1 cellular context compared by ENCODE assay signal in the genomic region with DNA sequence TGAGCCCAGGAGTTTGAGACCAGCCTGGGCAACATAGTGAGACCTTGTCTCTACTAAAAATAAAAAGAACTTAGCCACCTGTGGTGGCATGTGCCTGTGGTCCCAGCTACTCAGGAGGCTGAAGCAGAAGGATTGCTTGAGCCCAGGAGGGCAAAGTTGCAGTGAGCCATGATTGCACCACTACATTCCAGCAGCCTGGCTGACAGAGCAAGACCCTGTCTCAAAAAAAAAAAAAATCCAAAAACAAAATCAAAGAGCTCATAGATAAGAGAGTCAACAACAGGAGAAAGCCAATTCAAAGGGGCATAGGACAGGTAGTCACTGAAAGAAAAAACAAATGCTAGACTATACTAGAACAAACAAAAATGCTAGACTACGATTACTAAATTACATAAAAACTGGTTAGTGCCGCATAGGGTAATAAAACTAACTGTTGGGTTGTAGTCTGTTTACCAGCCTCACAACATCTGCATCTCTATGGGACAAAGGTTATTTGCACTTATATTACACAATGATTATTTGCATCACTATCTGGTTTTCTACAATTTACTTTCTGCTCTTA.
A peak's percentile ranks its signal among the peaks of the same experiment; 100 is the strongest.
TF ChIP-seq lines count a peak whose summit lies in the region.

No MANE protein-coding gene starts in this region.

TF ChIP-seq in HepG2, 621 proteins besides CTCF, POLR2A, EP300 and RAD21 (continued from another document and continues in another):
- TF ChIP-seq, protein P1, sequence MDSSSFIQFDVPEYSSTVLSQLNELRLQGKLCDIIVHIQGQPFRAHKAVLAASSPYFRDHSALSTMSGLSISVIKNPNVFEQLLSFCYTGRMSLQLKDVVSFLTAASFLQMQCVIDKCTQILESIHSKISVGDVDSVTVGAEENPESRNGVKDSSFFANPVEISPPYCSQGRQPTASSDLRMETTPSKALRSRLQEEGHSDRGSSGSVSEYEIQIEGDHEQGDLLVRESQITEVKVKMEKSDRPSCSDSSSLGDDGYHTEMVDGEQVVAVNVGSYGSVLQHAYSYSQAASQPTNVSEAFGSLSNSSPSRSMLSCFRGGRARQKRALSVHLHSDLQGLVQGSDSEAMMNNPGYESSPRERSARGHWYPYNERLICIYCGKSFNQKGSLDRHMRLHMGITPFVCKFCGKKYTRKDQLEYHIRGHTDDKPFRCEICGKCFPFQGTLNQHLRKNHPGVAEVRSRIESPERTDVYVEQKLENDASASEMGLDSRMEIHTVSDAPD (CRISPR knock-in tag; IDR thresholded peaks at IDR 0.05): peak; percentile 20; the same call in 1 of the 2 replicates
- TF ChIP-seq ZNF709 (CRISPR knock-in tag; IDR thresholded peaks at IDR 0.05): no peak
- TF ChIP-seq, protein P2, sequence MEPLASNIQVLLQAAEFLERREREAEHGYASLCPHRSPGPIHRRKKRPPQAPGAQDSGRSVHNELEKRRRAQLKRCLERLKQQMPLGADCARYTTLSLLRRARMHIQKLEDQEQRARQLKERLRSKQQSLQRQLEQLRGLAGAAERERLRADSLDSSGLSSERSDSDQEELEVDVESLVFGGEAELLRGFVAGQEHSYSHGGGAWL (CRISPR knock-in tag; IDR thresholded peaks at IDR 0.05): no peak
- no peak for TF ChIP-seq MBD4 (IDR thresholded peaks at IDR 0.05; ENCODE audit: borderline replicate concordance, low read length)
- no peak for TF ChIP-seq CAMTA2 (CRISPR knock-in tag; IDR thresholded peaks at IDR 0.05; ENCODE audit: borderline replicate concordance)
- TF ChIP-seq, protein P3, sequence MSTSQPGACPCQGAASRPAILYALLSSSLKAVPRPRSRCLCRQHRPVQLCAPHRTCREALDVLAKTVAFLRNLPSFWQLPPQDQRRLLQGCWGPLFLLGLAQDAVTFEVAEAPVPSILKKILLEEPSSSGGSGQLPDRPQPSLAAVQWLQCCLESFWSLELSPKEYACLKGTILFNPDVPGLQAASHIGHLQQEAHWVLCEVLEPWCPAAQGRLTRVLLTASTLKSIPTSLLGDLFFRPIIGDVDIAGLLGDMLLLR (CRISPR knock-in tag; IDR thresholded peaks at IDR 0.05): no peak
- no peak for TF ChIP-seq SP1 (IDR thresholded peaks at IDR 0.05)
- no peak for TF ChIP-seq SP1 (CRISPR knock-in tag; IDR thresholded peaks at IDR 0.05)
- TF ChIP-seq, protein P4, sequence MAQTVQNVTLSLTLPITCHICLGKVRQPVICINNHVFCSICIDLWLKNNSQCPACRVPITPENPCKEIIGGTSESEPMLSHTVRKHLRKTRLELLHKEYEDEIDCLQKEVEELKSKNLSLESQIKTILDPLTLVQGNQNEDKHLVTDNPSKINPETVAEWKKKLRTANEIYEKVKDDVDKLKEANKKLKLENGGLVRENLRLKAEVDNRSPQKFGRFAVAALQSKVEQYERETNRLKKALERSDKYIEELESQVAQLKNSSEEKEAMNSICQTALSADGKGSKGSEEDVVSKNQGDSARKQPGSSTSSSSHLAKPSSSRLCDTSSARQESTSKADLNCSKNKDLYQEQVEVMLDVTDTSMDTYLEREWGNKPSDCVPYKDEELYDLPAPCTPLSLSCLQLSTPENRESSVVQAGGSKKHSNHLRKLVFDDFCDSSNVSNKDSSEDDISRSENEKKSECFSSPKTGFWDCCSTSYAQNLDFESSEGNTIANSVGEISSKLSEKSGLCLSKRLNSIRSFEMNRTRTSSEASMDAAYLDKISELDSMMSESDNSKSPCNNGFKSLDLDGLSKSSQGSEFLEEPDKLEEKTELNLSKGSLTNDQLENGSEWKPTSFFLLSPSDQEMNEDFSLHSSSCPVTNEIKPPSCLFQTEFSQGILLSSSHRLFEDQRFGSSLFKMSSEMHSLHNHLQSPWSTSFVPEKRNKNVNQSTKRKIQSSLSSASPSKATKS (CRISPR knock-in tag; IDR thresholded peaks at IDR 0.05): no peak
- no peak for TF ChIP-seq BORCS8-MEF2B (CRISPR knock-in tag; IDR thresholded peaks at IDR 0.05)
- no peak for TF ChIP-seq TMF1 (CRISPR knock-in tag; IDR thresholded peaks at IDR 0.05; ENCODE audit: low read depth)
- no peak for TF ChIP-seq ZBTB8A (CRISPR knock-in tag; IDR thresholded peaks at IDR 0.05; ENCODE audit: borderline replicate concordance, low read depth)
- TF ChIP-seq, protein P5, sequence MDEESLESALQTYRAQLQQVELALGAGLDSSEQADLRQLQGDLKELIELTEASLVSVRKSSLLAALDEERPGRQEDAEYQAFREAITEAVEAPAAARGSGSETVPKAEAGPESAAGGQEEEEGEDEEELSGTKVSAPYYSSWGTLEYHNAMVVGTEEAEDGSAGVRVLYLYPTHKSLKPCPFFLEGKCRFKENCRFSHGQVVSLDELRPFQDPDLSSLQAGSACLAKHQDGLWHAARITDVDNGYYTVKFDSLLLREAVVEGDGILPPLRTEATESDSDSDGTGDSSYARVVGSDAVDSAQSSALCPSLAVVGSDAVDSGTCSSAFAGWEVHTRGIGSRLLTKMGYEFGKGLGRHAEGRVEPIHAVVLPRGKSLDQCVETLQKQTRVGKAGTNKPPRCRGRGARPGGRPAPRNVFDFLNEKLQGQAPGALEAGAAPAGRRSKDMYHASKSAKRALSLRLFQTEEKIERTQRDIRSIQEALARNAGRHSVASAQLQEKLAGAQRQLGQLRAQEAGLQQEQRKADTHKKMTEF (CRISPR knock-in tag; IDR thresholded peaks at IDR 0.05): peak; percentile 96
- no peak for TF ChIP-seq TSC22D2 (CRISPR knock-in tag; IDR thresholded peaks at IDR 0.05; ENCODE audit: borderline replicate concordance)
- TF ChIP-seq, protein P6, sequence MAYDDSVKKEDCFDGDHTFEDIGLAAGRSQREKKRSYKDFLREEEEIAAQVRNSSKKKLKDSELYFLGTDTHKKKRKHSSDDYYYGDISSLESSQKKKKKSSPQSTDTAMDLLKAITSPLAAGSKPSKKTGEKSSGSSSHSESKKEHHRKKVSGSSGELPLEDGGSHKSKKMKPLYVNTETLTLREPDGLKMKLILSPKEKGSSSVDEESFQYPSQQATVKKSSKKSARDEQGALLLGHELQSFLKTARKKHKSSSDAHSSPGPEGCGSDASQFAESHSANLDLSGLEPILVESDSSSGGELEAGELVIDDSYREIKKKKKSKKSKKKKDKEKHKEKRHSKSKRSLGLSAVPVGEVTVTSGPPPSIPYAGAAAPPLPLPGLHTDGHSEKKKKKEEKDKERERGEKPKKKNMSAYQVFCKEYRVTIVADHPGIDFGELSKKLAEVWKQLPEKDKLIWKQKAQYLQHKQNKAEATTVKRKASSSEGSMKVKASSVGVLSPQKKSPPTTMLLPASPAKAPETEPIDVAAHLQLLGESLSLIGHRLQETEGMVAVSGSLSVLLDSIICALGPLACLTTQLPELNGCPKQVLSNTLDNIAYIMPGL (CRISPR knock-in tag; IDR thresholded peaks at IDR 0.05; ENCODE audit: borderline replicate concordance in 1 of 2, low read depth in 1 of 2): peak in 1 of 2 experiments; percentile 50; a peak in 1 of 4 replicates
- no peak for TF ChIP-seq AKAP8 (CRISPR knock-in tag; IDR thresholded peaks at IDR 0.05)
- TF ChIP-seq MIER2 (CRISPR knock-in tag; IDR thresholded peaks at IDR 0.05): peak; percentile 57; the same call in 1 of the 2 replicates
- no peak for TF ChIP-seq ARNT2 (CRISPR knock-in tag; IDR thresholded peaks at IDR 0.05; ENCODE audit: low read depth)
- no peak for TF ChIP-seq ZNF232 (CRISPR knock-in tag; IDR thresholded peaks at IDR 0.05; ENCODE audit: borderline replicate concordance)
- 0 out of 2 replicates have a peak, but pooled peaks have one; percentile 38 for TF ChIP-seq ZNF343 (CRISPR knock-in tag; IDR thresholded peaks at IDR 0.05)
- TF ChIP-seq MEIS1 (CRISPR knock-in tag; IDR thresholded peaks at IDR 0.05; ENCODE audit: borderline replicate concordance): peak; percentile 83
- peak; percentile 64; the same call in 1 of the 2 replicates for TF ChIP-seq NFKBIZ (CRISPR knock-in tag; IDR thresholded peaks at IDR 0.05)
- TF ChIP-seq SP5 (CRISPR knock-in tag; IDR thresholded peaks at IDR 0.05; ENCODE audit: borderline replicate concordance, low read depth): peak; percentile 57; the same call in 1 of the 2 replicates
- TF ChIP-seq, protein P7, sequence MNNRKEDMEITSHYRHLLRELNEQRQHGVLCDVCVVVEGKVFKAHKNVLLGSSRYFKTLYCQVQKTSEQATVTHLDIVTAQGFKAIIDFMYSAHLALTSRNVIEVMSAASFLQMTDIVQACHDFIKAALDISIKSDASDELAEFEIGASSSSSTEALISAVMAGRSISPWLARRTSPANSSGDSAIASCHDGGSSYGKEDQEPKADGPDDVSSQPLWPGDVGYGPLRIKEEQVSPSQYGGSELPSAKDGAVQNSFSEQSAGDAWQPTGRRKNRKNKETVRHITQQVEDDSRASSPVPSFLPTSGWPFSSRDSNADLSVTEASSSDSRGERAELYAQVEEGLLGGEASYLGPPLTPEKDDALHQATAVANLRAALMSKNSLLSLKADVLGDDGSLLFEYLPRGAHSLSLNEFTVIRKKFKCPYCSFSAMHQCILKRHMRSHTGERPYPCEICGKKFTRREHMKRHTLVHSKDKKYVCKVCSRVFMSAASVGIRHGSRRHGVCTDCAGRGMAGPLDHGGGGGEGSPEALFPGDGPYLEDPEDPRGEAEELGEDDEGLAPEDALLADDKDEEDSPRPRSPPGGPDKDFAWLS (CRISPR knock-in tag; IDR thresholded peaks at IDR 0.05; ENCODE audit: borderline replicate concordance): no peak
- no peak; the same call in 1 of the 2 replicates for TF ChIP-seq ELF1 (CRISPR knock-in tag; IDR thresholded peaks at IDR 0.05)
- no peak for TF ChIP-seq RAD51 (IDR thresholded peaks at IDR 0.05; ENCODE audit: borderline replicate concordance)
- no peak for TF ChIP-seq NFE2L1 (CRISPR knock-in tag; IDR thresholded peaks at IDR 0.05; ENCODE audit: borderline replicate concordance)
- no peak; the same call in 1 of the 2 replicates for TF ChIP-seq RBAK (CRISPR knock-in tag; IDR thresholded peaks at IDR 0.05)
- no peak for TF ChIP-seq NFATC3 (CRISPR knock-in tag; IDR thresholded peaks at IDR 0.05)
- TF ChIP-seq, protein P8, sequence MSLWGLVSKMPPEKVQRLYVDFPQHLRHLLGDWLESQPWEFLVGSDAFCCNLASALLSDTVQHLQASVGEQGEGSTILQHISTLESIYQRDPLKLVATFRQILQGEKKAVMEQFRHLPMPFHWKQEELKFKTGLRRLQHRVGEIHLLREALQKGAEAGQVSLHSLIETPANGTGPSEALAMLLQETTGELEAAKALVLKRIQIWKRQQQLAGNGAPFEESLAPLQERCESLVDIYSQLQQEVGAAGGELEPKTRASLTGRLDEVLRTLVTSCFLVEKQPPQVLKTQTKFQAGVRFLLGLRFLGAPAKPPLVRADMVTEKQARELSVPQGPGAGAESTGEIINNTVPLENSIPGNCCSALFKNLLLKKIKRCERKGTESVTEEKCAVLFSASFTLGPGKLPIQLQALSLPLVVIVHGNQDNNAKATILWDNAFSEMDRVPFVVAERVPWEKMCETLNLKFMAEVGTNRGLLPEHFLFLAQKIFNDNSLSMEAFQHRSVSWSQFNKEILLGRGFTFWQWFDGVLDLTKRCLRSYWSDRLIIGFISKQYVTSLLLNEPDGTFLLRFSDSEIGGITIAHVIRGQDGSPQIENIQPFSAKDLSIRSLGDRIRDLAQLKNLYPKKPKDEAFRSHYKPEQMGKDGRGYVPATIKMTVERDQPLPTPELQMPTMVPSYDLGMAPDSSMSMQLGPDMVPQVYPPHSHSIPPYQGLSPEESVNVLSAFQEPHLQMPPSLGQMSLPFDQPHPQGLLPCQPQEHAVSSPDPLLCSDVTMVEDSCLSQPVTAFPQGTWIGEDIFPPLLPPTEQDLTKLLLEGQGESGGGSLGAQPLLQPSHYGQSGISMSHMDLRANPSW (CRISPR knock-in tag; IDR thresholded peaks at IDR 0.05; ENCODE audit: borderline replicate concordance): no peak
- TF ChIP-seq, protein P9, sequence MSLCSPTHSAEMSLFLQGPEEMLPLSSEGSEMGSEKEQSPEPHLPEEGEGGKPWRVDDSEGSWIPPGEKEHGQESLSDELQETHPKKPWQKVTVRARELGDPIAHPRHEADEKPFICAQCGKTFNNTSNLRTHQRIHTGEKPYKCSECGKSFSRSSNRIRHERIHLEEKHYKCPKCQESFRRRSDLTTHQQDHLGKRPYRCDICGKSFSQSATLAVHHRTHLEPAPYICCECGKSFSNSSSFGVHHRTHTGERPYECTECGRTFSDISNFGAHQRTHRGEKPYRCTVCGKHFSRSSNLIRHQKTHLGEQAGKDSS (CRISPR knock-in tag; IDR thresholded peaks at IDR 0.05; ENCODE audit: borderline replicate concordance, low read depth): no peak
- peak in 1 of 2 experiments; percentile 80; a peak in 1 of 4 replicates for TF ChIP-seq KLF16 (CRISPR knock-in tag; IDR thresholded peaks at IDR 0.05)
- TF ChIP-seq ZNF451 (CRISPR knock-in tag; IDR thresholded peaks at IDR 0.05): no peak
- TF ChIP-seq NR2C2 (CRISPR knock-in tag; IDR thresholded peaks at IDR 0.05; ENCODE audit: borderline replicate concordance): peak; percentile 42; the same call in 1 of the 2 replicates
- peak; percentile 87 for TF ChIP-seq ZEB1 (IDR thresholded peaks at IDR 0.05; ENCODE audit: insufficient replicate concordance, low read depth)
- TF ChIP-seq SATB2 (CRISPR knock-in tag; IDR thresholded peaks at IDR 0.05): no peak
- no peak for TF ChIP-seq NRL (CRISPR knock-in tag; IDR thresholded peaks at IDR 0.05; ENCODE audit: borderline replicate concordance)
- peak; percentile 37; the same call in 1 of the 2 replicates for TF ChIP-seq SPEN (CRISPR knock-in tag; IDR thresholded peaks at IDR 0.05; ENCODE audit: low read depth)
